In the genomic region with DNA sequence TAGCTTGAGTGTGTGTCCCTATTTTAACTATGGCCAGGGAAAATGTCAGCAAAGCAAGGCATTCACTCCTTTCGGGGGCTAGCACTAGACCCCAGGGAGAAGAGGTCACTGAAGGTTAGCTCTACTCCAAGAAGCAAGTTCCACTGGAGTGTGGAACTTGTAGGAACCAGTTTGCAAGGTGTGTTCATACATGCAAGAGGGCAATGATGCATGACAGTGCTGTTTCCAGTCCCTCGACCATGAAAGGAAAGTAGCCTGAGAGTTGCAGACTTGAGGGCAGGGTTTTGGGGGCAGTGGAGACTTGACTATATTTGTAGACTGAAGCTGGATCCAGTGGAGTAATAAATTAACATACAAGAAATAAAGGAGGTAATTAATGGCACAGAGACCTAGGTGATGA, we compare ENCODE assay signal across 17 cellular contexts. TPM values are rescaled to one million over a fixed set of nuclear protein-coding genes. Genes with fewer than 3 reads are reported as not detected.
DNase-seq lines count a peak whose midpoint lies in the region; ATAC-seq and TF ChIP-seq lines count a peak whose summit lies in the region.
"Had no signal": no experiment of that assay in that cellular context is flagged by ENCODE, and none has a peak within 500 bp of the region (broad histone marks: within the 10 kb centered on the region; RNA-seq: fewer than 3 reads in every experiment).

No MANE protein-coding gene starts in this region.

- H3K4me3 ChIP-seq in CD8-positive, alpha-beta memory T cell (ENCODE audit: low read length) = no peak overlapping the region
- H3K4me3 ChIP-seq in right cardiac atrium (ENCODE audit: low read length) = no peak overlapping the region
- H3K4me3 ChIP-seq: transverse colon had no signal

- no peaks in the 10 kb centered on the region for H3K36me3 ChIP-seq in CD8-positive, alpha-beta memory T cell (ENCODE audit: insufficient read depth, low read length)
- H3K36me3 ChIP-seq: transverse colon had no signal

- intact Hi-C loops in right cardiac atrium (cut with DNase I) = no loop called here

- TF ChIP-seq CTCF in VCaP (conservative IDR thresholded peaks at IDR 0.05) = no peak

- no peaks in the 10 kb centered on the region for H3K4me1 ChIP-seq in CD8-positive, alpha-beta memory T cell (ENCODE audit: insufficient read depth, low read length)
- no peaks in the 10 kb centered on the region for H3K4me1 ChIP-seq in right cardiac atrium (ENCODE audit: control insufficient read depth, insufficient read depth, low read length)
- H3K4me1 ChIP-seq: transverse colon had no signal

- DNase-seq in DMS79 (lab: John Stamatoyannopoulos, UW) (peak; percentile 92), right cardiac atrium (no peak)
- DNase-seq in CD8-positive, alpha-beta memory T cell = no peak
- DNase-seq: activated CD8-positive, alpha-beta memory T cell treated with anti-CD3 and anti-CD28 coated beads for 24 hours; activated effector memory CD4-positive, alpha-beta T cell treated with Interleukin-2 at 50 U/mL for 16 hours; aorta; IMR-90; islet precursor cell; NCI-H774; nucleus accumbens; stimulated activated CD4-positive, alpha-beta T cell treated with anti-CD3 and anti-CD28 coated beads, Interleukin-4, amount 100 ng/mL, for 1 hour; transverse colon had no signal

- POLR2A ChIA-PET in CD8-positive, alpha-beta memory T cell (lab: Charles Lee) = no interaction called here

- H3K27ac ChIP-seq in VCaP (peak overlapping the region; percentile 72; the same call in 1 of the 2 replicates), right cardiac atrium (ENCODE audit: low read length) (no peak overlapping the region)
- no peak overlapping the region for H3K27ac ChIP-seq in CD8-positive, alpha-beta memory T cell (ENCODE audit: low read depth, low read length)
- H3K27ac ChIP-seq: transverse colon had no signal

- H3K27me3 Mint-ChIP-seq in CD8-positive, alpha-beta memory T cell = peaks cover 2 to 8% of the 10 kb centered on the region in 2 donors

- CTCF ChIA-PET in CD8-positive, alpha-beta memory T cell (lab: Charles Lee) = no interaction called here

- WGBS in right cardiac atrium = 78% methylated on average over 2 of the region's 2 CpGs

- H3K27me3 ChIP-seq in CD8-positive, alpha-beta memory T cell (ENCODE audit: insufficient read depth, low read length, poor library complexity, severe bottlenecking) = peaks cover 3% of the 10 kb centered on the region
- no peaks in the 10 kb centered on the region for H3K27me3 ChIP-seq in right cardiac atrium (ENCODE audit: control insufficient read depth, insufficient read depth)
- H3K27me3 ChIP-seq: transverse colon had no signal

- H3K9me3 Mint-ChIP-seq in CD8-positive, alpha-beta memory T cell = no peaks in the 10 kb centered on the region

- H3K9me3 ChIP-seq in CD8-positive, alpha-beta memory T cell (ENCODE audit: low read length) = no peaks in the 10 kb centered on the region
- H3K9me3 ChIP-seq in right cardiac atrium (ENCODE audit: control insufficient read depth, low read length) = no peaks in the 10 kb centered on the region
- H3K9me3 ChIP-seq: transverse colon had no signal

- ATAC-seq in GM19043 (IDR thresholded peaks at IDR 0.05; ENCODE audit: low read depth, unreplicated experiment) (peak; percentile 48), HG03432 (IDR thresholded peaks at IDR 0.05; ENCODE audit: unreplicated experiment) (peak; percentile 82), GM19467 (IDR thresholded peaks at IDR 0.05; ENCODE audit: unreplicated experiment) (no peak), right cardiac atrium (no peak), HG02763 (IDR thresholded peaks at IDR 0.05; ENCODE audit: unreplicated experiment) (no peak)

- H3K36me3 Mint-ChIP-seq in CD8-positive, alpha-beta memory T cell = no peaks in the 10 kb centered on the region

- H3K4me1 Mint-ChIP-seq in CD8-positive, alpha-beta memory T cell = no peaks in the 10 kb centered on the region

- H3K27ac Mint-ChIP-seq in CD8-positive, alpha-beta memory T cell = no peak overlapping the region

- no peak overlapping the region for H3K4me3 Mint-ChIP-seq in CD8-positive, alpha-beta memory T cell

RNA-seq across cellular contexts. Expression of a gene that starts 21.6 kb away (rescaled TPM):
- total RNA-seq in CD8-positive, alpha-beta memory T cell = 10 to 100 TPM; 13.3 to 15.9 TPM
- 21.0 TPM for polyA plus RNA-seq in CD8-positive, alpha-beta memory T cell
- 10 to 100 TPM; 11.4 to 15.1 (median 12.3) TPM for total RNA-seq in right cardiac atrium
- polyA plus RNA-seq in right cardiac atrium = 6.5 TPM

Comparison
In these comparisons a context has a peak if more than half of its experiments do, and no peak if none do; other contexts are left out.
1. ATAC-seq: peak in GM19043 (single experiment) and HG03432 (single experiment); none in GM19467 (single experiment), right cardiac atrium (0 of 2) and HG02763 (single experiment).